Comparison of ENCODE assay signal across 1 cellular context in the genomic region with DNA sequence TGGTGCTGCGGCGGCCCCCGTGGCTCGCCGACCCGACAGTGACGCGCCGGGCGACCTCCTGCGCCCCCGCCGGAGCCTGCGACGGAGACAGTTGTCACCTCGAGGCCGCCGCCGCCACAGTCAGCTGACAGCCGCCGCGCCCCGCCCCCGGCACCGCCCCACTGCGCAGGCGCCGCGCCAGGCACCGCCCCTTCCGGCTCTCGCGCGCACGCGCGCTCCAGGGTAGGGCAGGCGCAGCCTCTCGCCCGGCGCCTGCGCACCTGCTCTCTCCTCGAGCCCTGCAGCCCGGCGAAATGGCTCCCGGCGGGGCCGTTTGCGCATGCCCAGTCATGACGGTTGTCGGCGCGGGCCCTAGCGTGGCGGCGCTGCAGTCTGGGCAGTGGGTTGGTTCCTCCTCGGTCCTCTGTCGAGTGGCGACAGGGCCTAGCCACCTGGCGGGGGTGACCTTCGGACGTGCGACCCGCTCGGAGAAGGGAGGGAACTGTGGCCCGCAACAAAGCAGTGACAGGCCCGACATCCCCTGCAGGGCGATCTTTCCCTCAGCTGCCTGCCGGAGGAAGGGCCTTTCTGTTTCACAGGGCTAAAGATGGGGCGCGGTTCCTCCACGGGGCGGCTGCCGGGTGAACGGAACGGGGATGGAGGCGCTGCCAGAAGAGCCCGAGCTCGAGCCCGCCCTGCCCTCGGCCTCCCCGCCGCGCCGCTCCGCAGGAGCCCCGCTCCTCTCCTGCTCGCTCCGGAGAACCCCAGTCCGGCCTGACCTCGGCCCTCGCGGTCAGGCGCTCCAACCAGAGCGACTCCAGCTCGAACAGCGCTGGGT.
A peak's percentile ranks its signal among the peaks of the same experiment; 100 is the strongest.
TF ChIP-seq lines count a peak whose summit lies in the region.

A gene (minus strand): TSS at position 135 of the 817 bp plus-strand sequence. CDS start 134 bp downstream, at position 1.

TF ChIP-seq in HepG2, 621 proteins besides CTCF, POLR2A, EP300 and RAD21 (continued from another document and continues in another):
- TF ChIP-seq, protein P1, sequence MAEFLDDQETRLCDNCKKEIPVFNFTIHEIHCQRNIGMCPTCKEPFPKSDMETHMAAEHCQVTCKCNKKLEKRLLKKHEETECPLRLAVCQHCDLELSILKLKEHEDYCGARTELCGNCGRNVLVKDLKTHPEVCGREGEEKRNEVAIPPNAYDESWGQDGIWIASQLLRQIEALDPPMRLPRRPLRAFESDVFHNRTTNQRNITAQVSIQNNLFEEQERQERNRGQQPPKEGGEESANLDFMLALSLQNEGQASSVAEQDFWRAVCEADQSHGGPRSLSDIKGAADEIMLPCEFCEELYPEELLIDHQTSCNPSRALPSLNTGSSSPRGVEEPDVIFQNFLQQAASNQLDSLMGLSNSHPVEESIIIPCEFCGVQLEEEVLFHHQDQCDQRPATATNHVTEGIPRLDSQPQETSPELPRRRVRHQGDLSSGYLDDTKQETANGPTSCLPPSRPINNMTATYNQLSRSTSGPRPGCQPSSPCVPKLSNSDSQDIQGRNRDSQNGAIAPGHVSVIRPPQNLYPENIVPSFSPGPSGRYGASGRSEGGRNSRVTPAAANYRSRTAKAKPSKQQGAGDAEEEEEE (CRISPR knock-in tag; IDR thresholded peaks at IDR 0.05; ENCODE audit: borderline replicate concordance) = no peak
- TF ChIP-seq PCBP2 (optimal IDR thresholded peaks at IDR 0.05; ENCODE audit: low read depth, low read length, poor library complexity, severe bottlenecking) = no peak
- TF ChIP-seq YEATS2 (CRISPR knock-in tag; IDR thresholded peaks at IDR 0.05; ENCODE audit: borderline replicate concordance) = peak; percentile 86; the same call in 1 of the 2 replicates
- TF ChIP-seq, protein P2, sequence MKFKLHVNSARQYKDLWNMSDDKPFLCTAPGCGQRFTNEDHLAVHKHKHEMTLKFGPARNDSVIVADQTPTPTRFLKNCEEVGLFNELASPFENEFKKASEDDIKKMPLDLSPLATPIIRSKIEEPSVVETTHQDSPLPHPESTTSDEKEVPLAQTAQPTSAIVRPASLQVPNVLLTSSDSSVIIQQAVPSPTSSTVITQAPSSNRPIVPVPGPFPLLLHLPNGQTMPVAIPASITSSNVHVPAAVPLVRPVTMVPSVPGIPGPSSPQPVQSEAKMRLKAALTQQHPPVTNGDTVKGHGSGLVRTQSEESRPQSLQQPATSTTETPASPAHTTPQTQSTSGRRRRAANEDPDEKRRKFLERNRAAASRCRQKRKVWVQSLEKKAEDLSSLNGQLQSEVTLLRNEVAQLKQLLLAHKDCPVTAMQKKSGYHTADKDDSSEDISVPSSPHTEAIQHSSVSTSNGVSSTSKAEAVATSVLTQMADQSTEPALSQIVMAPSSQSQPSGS (CRISPR knock-in tag; IDR thresholded peaks at IDR 0.05) = 0 out of 2 replicates have a peak, but pooled peaks have one; percentile 50
- peak; percentile 85; the same call in 1 of the 2 replicates for TF ChIP-seq MIER3 (CRISPR knock-in tag; IDR thresholded peaks at IDR 0.05; ENCODE audit: borderline replicate concordance)
- peak; percentile 67; the same call in 1 of the 2 replicates for TF ChIP-seq KMT2A (CRISPR knock-in tag; IDR thresholded peaks at IDR 0.05)
- TF ChIP-seq, protein P3, sequence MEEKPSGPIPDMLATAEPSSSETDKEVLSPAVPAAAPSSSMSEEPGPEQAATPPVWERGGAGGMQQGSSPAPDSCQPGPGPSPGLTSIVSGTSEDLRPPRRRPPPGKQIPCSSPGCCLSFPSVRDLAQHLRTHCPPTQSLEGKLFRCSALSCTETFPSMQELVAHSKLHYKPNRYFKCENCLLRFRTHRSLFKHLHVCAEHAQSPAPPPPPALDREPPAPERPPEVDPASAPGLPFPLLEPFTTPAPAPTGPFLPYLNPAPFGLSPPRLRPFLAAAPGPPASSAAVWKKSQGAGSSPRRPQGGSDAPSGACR (CRISPR knock-in tag; IDR thresholded peaks at IDR 0.05) = 0 out of 2 replicates have a peak, but pooled peaks have one; percentile 67
- TF ChIP-seq ZBTB21 (CRISPR knock-in tag; IDR thresholded peaks at IDR 0.05) = no peak
- no peak for TF ChIP-seq HDAC6 (IDR thresholded peaks at IDR 0.05; ENCODE audit: low read depth, low read length)
- peak; percentile 97 for TF ChIP-seq ZNF781 (CRISPR knock-in tag; IDR thresholded peaks at IDR 0.05; ENCODE audit: borderline replicate concordance, not compliant biosample characterization)
- TF ChIP-seq REL (CRISPR knock-in tag; conservative IDR thresholded peaks at IDR 0.05) = 0 out of 2 replicates have a peak, but pooled peaks have one; percentile 61
- peak; percentile 93 for TF ChIP-seq ZNF556 (CRISPR knock-in tag; IDR thresholded peaks at IDR 0.05; ENCODE audit: borderline replicate concordance)
- TF ChIP-seq RFXANK (CRISPR knock-in tag; IDR thresholded peaks at IDR 0.05) = no peak
- peak; percentile 93 for TF ChIP-seq EED (CRISPR knock-in tag; IDR thresholded peaks at IDR 0.05)
- peak; percentile 86; the same call in 1 of the 2 replicates for TF ChIP-seq ZNF33B (CRISPR knock-in tag; IDR thresholded peaks at IDR 0.05)
- TF ChIP-seq, protein P4, sequence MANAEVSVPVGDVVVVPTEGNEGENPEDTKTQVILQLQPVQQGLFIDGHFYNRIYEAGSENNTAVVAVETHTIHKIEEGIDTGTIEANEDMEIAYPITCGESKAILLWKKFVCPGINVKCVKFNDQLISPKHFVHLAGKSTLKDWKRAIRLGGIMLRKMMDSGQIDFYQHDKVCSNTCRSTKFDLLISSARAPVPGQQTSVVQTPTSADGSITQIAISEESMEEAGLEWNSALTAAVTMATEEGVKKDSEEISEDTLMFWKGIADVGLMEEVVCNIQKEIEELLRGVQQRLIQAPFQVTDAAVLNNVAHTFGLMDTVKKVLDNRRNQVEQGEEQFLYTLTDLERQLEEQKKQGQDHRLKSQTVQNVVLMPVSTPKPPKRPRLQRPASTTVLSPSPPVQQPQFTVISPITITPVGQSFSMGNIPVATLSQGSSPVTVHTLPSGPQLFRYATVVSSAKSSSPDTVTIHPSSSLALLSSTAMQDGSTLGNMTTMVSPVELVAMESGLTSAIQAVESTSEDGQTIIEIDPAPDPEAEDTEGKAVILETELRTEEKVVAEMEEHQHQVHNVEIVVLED (CRISPR knock-in tag; IDR thresholded peaks at IDR 0.05; ENCODE audit: borderline replicate concordance) = no peak; the same call in 1 of the 2 replicates
- no peak for TF ChIP-seq MLLT10 (CRISPR knock-in tag; IDR thresholded peaks at IDR 0.05)
- TF ChIP-seq, protein P5, sequence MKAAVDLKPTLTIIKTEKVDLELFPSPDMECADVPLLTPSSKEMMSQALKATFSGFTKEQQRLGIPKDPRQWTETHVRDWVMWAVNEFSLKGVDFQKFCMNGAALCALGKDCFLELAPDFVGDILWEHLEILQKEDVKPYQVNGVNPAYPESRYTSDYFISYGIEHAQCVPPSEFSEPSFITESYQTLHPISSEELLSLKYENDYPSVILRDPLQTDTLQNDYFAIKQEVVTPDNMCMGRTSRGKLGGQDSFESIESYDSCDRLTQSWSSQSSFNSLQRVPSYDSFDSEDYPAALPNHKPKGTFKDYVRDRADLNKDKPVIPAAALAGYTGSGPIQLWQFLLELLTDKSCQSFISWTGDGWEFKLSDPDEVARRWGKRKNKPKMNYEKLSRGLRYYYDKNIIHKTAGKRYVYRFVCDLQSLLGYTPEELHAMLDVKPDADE (CRISPR knock-in tag; IDR thresholded peaks at IDR 0.05) = 0 out of 2 replicates have a peak, but pooled peaks have one; percentile 30
- peak; percentile 84; the same call in 1 of the 2 replicates for TF ChIP-seq ZNF546 (CRISPR knock-in tag; conservative IDR thresholded peaks at IDR 0.05)
- TF ChIP-seq, protein P6, sequence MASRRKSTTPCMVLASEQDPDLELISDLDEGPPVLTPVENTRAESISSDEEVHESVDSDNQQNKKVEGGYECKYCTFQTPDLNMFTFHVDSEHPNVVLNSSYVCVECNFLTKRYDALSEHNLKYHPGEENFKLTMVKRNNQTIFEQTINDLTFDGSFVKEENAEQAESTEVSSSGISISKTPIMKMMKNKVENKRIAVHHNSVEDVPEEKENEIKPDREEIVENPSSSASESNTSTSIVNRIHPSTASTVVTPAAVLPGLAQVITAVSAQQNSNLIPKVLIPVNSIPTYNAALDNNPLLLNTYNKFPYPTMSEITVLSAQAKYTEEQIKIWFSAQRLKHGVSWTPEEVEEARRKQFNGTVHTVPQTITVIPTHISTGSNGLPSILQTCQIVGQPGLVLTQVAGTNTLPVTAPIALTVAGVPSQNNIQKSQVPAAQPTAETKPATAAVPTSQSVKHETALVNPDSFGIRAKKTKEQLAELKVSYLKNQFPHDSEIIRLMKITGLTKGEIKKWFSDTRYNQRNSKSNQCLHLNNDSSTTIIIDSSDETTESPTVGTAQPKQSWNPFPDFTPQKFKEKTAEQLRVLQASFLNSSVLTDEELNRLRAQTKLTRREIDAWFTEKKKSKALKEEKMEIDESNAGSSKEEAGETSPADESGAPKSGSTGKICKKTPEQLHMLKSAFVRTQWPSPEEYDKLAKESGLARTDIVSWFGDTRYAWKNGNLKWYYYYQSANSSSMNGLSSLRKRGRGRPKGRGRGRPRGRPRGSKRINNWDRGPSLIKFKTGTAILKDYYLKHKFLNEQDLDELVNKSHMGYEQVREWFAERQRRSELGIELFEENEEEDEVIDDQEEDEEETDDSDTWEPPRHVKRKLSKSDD (CRISPR knock-in tag; IDR thresholded peaks at IDR 0.05; ENCODE audit: low read depth) = peak; percentile 78
- TF ChIP-seq, protein P7, sequence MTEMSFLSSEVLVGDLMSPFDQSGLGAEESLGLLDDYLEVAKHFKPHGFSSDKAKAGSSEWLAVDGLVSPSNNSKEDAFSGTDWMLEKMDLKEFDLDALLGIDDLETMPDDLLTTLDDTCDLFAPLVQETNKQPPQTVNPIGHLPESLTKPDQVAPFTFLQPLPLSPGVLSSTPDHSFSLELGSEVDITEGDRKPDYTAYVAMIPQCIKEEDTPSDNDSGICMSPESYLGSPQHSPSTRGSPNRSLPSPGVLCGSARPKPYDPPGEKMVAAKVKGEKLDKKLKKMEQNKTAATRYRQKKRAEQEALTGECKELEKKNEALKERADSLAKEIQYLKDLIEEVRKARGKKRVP (CRISPR knock-in tag; IDR thresholded peaks at IDR 0.05) = no peak
- peak; percentile 94 for TF ChIP-seq ZNF547 (CRISPR knock-in tag; IDR thresholded peaks at IDR 0.05)
- peak; percentile 92 for TF ChIP-seq ZNF749 (CRISPR knock-in tag; IDR thresholded peaks at IDR 0.05; ENCODE audit: borderline replicate concordance)
- no peak for TF ChIP-seq AGO1 (IDR thresholded peaks at IDR 0.05; ENCODE audit: low read depth, low read length, poor library complexity, severe bottlenecking)
- TF ChIP-seq ZNF562 (CRISPR knock-in tag; IDR thresholded peaks at IDR 0.05; ENCODE audit: borderline replicate concordance) = no peak; the same call in 1 of the 2 replicates
- TF ChIP-seq FOSL2 (CRISPR knock-in tag; IDR thresholded peaks at IDR 0.05) = no peak; the same call in 1 of the 2 replicates
- 0 out of 2 replicates have a peak, but pooled peaks have one; percentile 78 for TF ChIP-seq ZFAT (CRISPR knock-in tag; conservative IDR thresholded peaks at IDR 0.05)
- TF ChIP-seq ZNF670 (CRISPR knock-in tag; IDR thresholded peaks at IDR 0.05; ENCODE audit: borderline replicate concordance) = peak; percentile 45; the same call in 1 of the 2 replicates
- TF ChIP-seq, protein P8, sequence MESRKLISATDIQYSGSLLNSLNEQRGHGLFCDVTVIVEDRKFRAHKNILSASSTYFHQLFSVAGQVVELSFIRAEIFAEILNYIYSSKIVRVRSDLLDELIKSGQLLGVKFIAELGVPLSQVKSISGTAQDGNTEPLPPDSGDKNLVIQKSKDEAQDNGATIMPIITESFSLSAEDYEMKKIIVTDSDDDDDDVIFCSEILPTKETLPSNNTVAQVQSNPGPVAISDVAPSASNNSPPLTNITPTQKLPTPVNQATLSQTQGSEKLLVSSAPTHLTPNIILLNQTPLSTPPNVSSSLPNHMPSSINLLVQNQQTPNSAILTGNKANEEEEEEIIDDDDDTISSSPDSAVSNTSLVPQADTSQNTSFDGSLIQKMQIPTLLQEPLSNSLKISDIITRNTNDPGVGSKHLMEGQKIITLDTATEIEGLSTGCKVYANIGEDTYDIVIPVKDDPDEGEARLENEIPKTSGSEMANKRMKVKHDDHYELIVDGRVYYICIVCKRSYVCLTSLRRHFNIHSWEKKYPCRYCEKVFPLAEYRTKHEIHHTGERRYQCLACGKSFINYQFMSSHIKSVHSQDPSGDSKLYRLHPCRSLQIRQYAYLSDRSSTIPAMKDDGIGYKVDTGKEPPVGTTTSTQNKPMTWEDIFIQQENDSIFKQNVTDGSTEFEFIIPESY (CRISPR knock-in tag; IDR thresholded peaks at IDR 0.05) = 0 out of 2 replicates have a peak, but pooled peaks have one; percentile 8
- TF ChIP-seq, protein P9, sequence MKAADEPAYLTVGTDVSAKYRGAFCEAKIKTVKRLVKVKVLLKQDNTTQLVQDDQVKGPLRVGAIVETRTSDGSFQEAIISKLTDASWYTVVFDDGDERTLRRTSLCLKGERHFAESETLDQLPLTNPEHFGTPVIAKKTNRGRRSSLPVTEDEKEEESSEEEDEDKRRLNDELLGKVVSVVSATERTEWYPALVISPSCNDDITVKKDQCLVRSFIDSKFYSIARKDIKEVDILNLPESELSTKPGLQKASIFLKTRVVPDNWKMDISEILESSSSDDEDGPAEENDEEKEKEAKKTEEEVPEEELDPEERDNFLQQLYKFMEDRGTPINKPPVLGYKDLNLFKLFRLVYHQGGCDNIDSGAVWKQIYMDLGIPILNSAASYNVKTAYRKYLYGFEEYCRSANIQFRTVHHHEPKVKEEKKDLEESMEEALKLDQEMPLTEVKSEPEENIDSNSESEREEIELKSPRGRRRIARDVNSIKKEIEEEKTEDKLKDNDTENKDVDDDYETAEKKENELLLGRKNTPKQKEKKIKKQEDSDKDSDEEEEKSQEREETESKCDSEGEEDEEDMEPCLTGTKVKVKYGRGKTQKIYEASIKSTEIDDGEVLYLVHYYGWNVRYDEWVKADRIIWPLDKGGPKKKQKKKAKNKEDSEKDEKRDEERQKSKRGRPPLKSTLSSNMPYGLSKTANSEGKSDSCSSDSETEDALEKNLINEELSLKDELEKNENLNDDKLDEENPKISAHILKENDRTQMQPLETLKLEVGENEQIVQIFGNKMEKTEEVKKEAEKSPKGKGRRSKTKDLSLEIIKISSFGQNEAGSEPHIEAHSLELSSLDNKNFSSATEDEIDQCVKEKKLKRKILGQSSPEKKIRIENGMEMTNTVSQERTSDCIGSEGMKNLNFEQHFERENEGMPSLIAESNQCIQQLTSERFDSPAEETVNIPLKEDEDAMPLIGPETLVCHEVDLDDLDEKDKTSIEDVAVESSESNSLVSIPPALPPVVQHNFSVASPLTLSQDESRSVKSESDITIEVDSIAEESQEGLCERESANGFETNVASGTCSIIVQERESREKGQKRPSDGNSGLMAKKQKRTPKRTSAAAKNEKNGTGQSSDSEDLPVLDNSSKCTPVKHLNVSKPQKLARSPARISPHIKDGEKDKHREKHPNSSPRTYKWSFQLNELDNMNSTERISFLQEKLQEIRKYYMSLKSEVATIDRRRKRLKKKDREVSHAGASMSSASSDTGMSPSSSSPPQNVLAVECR (CRISPR knock-in tag; IDR thresholded peaks at IDR 0.05; ENCODE audit: borderline replicate concordance) = peak; percentile 81; the same call in 1 of the 2 replicates
- TF ChIP-seq ZNF350 (CRISPR knock-in tag; IDR thresholded peaks at IDR 0.05; ENCODE audit: borderline replicate concordance, low read depth) = peak; percentile 93
- no peak for TF ChIP-seq NAIF1 (CRISPR knock-in tag; IDR thresholded peaks at IDR 0.05; ENCODE audit: borderline replicate concordance)
- no peak for TF ChIP-seq PLRG1 (conservative IDR thresholded peaks at IDR 0.05)
- peak; percentile 80; the same call in 1 of the 2 replicates for TF ChIP-seq AHR (CRISPR knock-in tag; IDR thresholded peaks at IDR 0.05)
- TF ChIP-seq ZFX (CRISPR knock-in tag; IDR thresholded peaks at IDR 0.05; ENCODE audit: low read depth) = peak; percentile 96
- TF ChIP-seq KLF12 (CRISPR knock-in tag; IDR thresholded peaks at IDR 0.05; ENCODE audit: borderline replicate concordance) = no peak; the same call in 1 of the 2 replicates
- TF ChIP-seq SPEN (CRISPR knock-in tag; IDR thresholded peaks at IDR 0.05; ENCODE audit: low read depth) = peak; percentile 76
- peak; percentile 90 for TF ChIP-seq POLR2G (IDR thresholded peaks at IDR 0.05; ENCODE audit: low read depth, low read length)
- peak; percentile 74; the same call in 1 of the 2 replicates for TF ChIP-seq MIER2 (CRISPR knock-in tag; IDR thresholded peaks at IDR 0.05)
